Comparison of ENCODE assay signal across 6 cellular contexts in the genomic region with DNA sequence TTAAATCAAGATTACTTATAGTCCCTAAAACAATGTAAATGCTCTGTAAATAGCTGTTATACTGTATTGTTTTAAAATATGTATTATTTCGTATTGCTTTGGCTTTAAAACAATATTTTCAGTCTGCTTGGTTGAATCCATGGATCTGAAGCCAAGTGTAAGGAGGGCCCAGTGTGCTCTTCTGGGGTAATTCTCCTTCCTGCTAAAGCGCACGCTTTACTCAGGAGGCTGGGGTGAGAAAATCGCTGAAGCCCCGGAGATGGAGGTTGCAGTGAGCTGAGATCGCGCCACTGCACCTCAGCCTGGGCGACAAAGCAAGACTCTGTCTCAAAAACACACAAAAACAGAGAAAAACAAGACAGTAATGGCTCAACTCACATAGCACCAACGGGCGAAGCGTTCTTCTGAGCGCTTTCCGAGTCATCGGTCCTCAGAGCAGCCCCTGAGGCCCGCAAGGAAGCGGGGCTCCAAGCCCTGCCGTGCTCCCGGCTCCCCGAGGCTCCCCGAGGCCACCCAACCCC.
A peak's percentile ranks its signal among the peaks of the same experiment; 100 is the strongest.
DNase-seq lines count a peak whose midpoint lies in the region; ATAC-seq, FAIRE-seq and TF ChIP-seq lines count a peak whose summit lies in the region.

No MANE protein-coding gene starts in this region.

- peak; percentile 12 for DNase-seq in DMS79 treated with DMSO at 0.1 percent for 48 hours (lab: John Stamatoyannopoulos, UW)
- DNase-seq in DMS79 (lab: John Stamatoyannopoulos, UW) = no peak
- no peak for DNase-seq in islet precursor cell
- no peak for DNase-seq in kidney glomerular epithelial cell (lab: John Stamatoyannopoulos, UW)

- peak; percentile 83 for FAIRE-seq in islet of Langerhans (lab: Jason Lieb, UNC)

- ATAC-seq in SK-N-SH treated with all-trans-retinoic acid at 6 μM for 48 hours = peak; percentile 24

TF ChIP-seq in SK-N-SH treated with all-trans-retinoic acid at 6 μM for 48 hours, 23 proteins besides CTCF, POLR2A, EP300 and RAD21:
- TF ChIP-seq RARB (CRISPR knock-in tag; IDR thresholded peaks at IDR 0.05) = no peak
- no peak for TF ChIP-seq TOX (CRISPR knock-in tag; IDR thresholded peaks at IDR 0.05; ENCODE audit: borderline replicate concordance)
TF ChIP-seq in SK-N-SH treated with all-trans-retinoic acid at 6 μM for 48 hours: peak in this region for 0.
